19 cellular contexts compared by ENCODE assay signal in genomic region chr2:149579972-149580882, GRCh38. TPM values are rescaled to one million over a fixed set of nuclear protein-coding genes. Genes with fewer than 3 reads are reported as not detected.
DNase-seq lines count a peak whose midpoint lies in the region; ATAC-seq, FAIRE-seq and TF ChIP-seq lines count a peak whose summit lies in the region.
"Had no signal": no experiment of that assay in that cellular context is flagged by ENCODE, and none has a peak within 500 bp of the region (broad histone marks: within the 10 kb centered on the region; RNA-seq: fewer than 3 reads in every experiment).

No MANE protein-coding gene starts in this region.

- H3K27me3 ChIP-seq in HepG2 (ENCODE audit: control insufficient read depth in 1 of 2, insufficient read depth in 2 of 2, low read length in 2 of 2), result no peaks in the 10 kb centered on the region
- H3K27me3 ChIP-seq: colonic mucosa, neural progenitor cell, testis had no signal

- TF ChIP-seq RAD21 in HepG2 (CRISPR knock-in tag; IDR thresholded peaks at IDR 0.05), result no peak

- no peaks in the 10 kb centered on the region for H3K9me3 ChIP-seq in HepG2 (ENCODE audit: low read length)
- H3K9me3 ChIP-seq: colonic mucosa, testis had no signal

- TF ChIP-seq CTCF in HepG2 (CRISPR knock-in tag; IDR thresholded peaks at IDR 0.05), result no peak

- H3K27ac ChIP-seq in HepG2 (ENCODE audit: extremely low read length, insufficient read depth, low read length), result no peak overlapping the region
- H3K27ac ChIP-seq: colonic mucosa, neural progenitor cell, testis had no signal

- TF ChIP-seq EP300 in HepG2 (IDR thresholded peaks at IDR 0.05; ENCODE audit: low read depth in 2 of 2, low read length in 2 of 2) (no peak), HepG2 (CRISPR knock-in tag; IDR thresholded peaks at IDR 0.05; ENCODE audit: borderline replicate concordance) (no peak)

- WGBS in HepG2 (ENCODE audit: low lambda C conversion rate), result 92% methylated on average over 7 of the region's 7 CpGs

- H3K4me3 ChIP-seq in HepG2 (replicated peaks in 1 of 3; ENCODE audit: insufficient read depth in 1 of 3, low read depth in 2 of 3, low read length in 3 of 3), result no peak overlapping the region
- H3K4me3 ChIP-seq: colonic mucosa, neural progenitor cell, testis had no signal

- H3K36me3 ChIP-seq in HepG2 (replicated peaks in 1 of 2; ENCODE audit: control insufficient read depth in 1 of 2, insufficient read depth in 2 of 2, low read length in 2 of 2), result peaks cover 16 to 83% of the 10 kb centered on the region in 2 experiments
- H3K36me3 ChIP-seq: colonic mucosa had no signal

- peaks cover 82% of the 10 kb centered on the region for H3K36me3 Mint-ChIP-seq in effector memory CD8-positive, alpha-beta T cell (ENCODE audit: insufficient read depth)

- no TSS peak for BruUV-seq in HepG2 (replicated peaks; lab: Mats Ljungman, UMichigan)

- no peak for FAIRE-seq in HepG2 (lab: Jason Lieb, UNC)
- FAIRE-seq in GM12891 (lab: Jason Lieb, UNC), result no peak
- FAIRE-seq: kidney, TTC549 had no signal

- H3K27ac Mint-ChIP-seq in effector memory CD8-positive, alpha-beta T cell, result peak overlapping the region; percentile 56 to 67
- H3K27ac Mint-ChIP-seq: activated naive CD8-positive, alpha-beta T cell treated with anti-CD3 and anti-CD28 coated beads, Interleukin-2, amount 10 ng/mL, durations not matched to agents 7 days and 5 days; neural progenitor cell had no signal

- H3K4me2 ChIP-seq in HepG2 (ENCODE audit: low read depth, low read length), result no peak overlapping the region
- H3K4me2 ChIP-seq: neural progenitor cell had no signal

- H3K27me3 Mint-ChIP-seq in effector memory CD8-positive, alpha-beta T cell, result no peaks in the 10 kb centered on the region
- H3K27me3 Mint-ChIP-seq: activated naive CD8-positive, alpha-beta T cell treated with anti-CD3 and anti-CD28 coated beads, Interleukin-2, amount 10 ng/mL, durations not matched to agents 7 days and 5 days had no signal

- TF ChIP-seq POLR2A in HepG2 (IDR thresholded peaks at IDR 0.05; ENCODE audit: insufficient read depth in 1 of 2, low read depth in 2 of 2, low read length in 2 of 2) (no peak), GM12891 (IDR thresholded peaks at IDR 0.05; ENCODE audit: low read depth, low read length) (no peak)

- no peaks in the 10 kb centered on the region for H3K9me3 Mint-ChIP-seq in effector memory CD8-positive, alpha-beta T cell
- H3K9me3 Mint-ChIP-seq: activated naive CD8-positive, alpha-beta T cell treated with anti-CD3 and anti-CD28 coated beads, Interleukin-2, amount 10 ng/mL, durations not matched to agents 7 days and 5 days; neural progenitor cell had no signal

- in situ Hi-C loops in HepG2 (cut with HindIII; ENCODE audit: extremely low pct_ligation_motif_present, low pct_unique_long_range_greater_than_20kb), result no loop called here

- no peak overlapping the region for H3K9ac ChIP-seq in HepG2 (ENCODE audit: insufficient read depth, low read depth, low read length)
- H3K9ac ChIP-seq: neural progenitor cell had no signal

- POLR2A ChIA-PET in HepG2 (lab: Yijun Ruan, JAX), result no interaction called here

- H3K4me1 Mint-ChIP-seq in effector memory CD8-positive, alpha-beta T cell (ENCODE audit: low read depth in 2 of 2), result peaks cover 30 to 54% of the 10 kb centered on the region in 2 donors

- CTCF ChIA-PET in HepG2 (lab: Yijun Ruan, JAX; ENCODE audit: low intra/inter-chr PET ratio, low total read pairs), result no interaction called here

- peaks cover 36% of the 10 kb centered on the region for H3K4me1 ChIP-seq in HepG2 (ENCODE audit: insufficient read depth, low read length)

- ATAC-seq in Right ventricle myocardium inferior, result peak; percentile 54
- no peak for ATAC-seq in effector memory CD8-positive, alpha-beta T cell (replicated peaks)
- no peak for ATAC-seq in HepG2
- ATAC-seq in GM18868 (IDR thresholded peaks at IDR 0.05; ENCODE audit: unreplicated experiment), result no peak
- no peak for ATAC-seq in HG03196 (IDR thresholded peaks at IDR 0.05; ENCODE audit: unreplicated experiment)

- DNase-seq in Right ventricle myocardium inferior (ENCODE audit: missing footprints) (no peak), cardiac septum (ENCODE audit: low spot score) (no peak), HepG2 (ENCODE audit: low spot score) (no peak), GM12891 (ENCODE audit: insufficient read length, low spot score) (no peak), KG1 (lab: John Stamatoyannopoulos, UW) (no peak)
- no peak for DNase-seq in effector memory CD8-positive, alpha-beta T cell
- DNase-seq: ACHN; activated naive CD8-positive, alpha-beta T cell treated with anti-CD3 and anti-CD28 coated beads, Interleukin-2, amount 10 ng/mL, durations not matched to agents 7 days and 5 days; colonic mucosa; DMS 273 treated with DMSO at 0.1 percent for 48 hours; kidney; NCI-H1436 treated with DMSO at 0.1 percent for 48 hours; NCI-H69; SHP77; testis had no signal

- H2AFZ ChIP-seq in HepG2 (ENCODE audit: low read length), result no peak overlapping the region
- H2AFZ ChIP-seq: neural progenitor cell had no signal

- peak overlapping the region in 1 of 2 donors; percentile 32 for H3K4me3 Mint-ChIP-seq in effector memory CD8-positive, alpha-beta T cell
- H3K4me3 Mint-ChIP-seq: activated naive CD8-positive, alpha-beta T cell treated with anti-CD3 and anti-CD28 coated beads, Interleukin-2, amount 10 ng/mL, durations not matched to agents 7 days and 5 days; neural progenitor cell had no signal

- H3K79me2 ChIP-seq in HepG2 (ENCODE audit: insufficient read depth, low read length), result peaks cover 34% of the 10 kb centered on the region

- peaks cover 4% of the 10 kb centered on the region; the same call in 1 of the 2 replicates for H4K20me1 ChIP-seq in HepG2 (ENCODE audit: insufficient read depth, low read length)

- intact Hi-C loops in Right ventricle myocardium inferior (cut with DNase I), result no loop called here
- intact Hi-C loops in cardiac septum (cut with DNase I), result loop anchor here (10.0 kb wide), 1 partner anchor 935 kb away; the partner anchor contains the start of gene EPC2
- intact Hi-C loops in HepG2 (cut with micrococcal nuclease; ENCODE audit: unreplicated experiment), result loop anchor here (10.0 kb wide), 1 partner anchor 935 kb away; the partner anchor contains the start of gene EPC2

TF ChIP-seq in HepG2, 621 proteins besides CTCF, POLR2A, EP300 and RAD21 (continues in another document):
- TF ChIP-seq ZMYM4 (CRISPR knock-in tag; IDR thresholded peaks at IDR 0.05) (0 out of 2 replicates have a peak, but pooled peaks have one; percentile 26), ZNF569 (CRISPR knock-in tag; IDR thresholded peaks at IDR 0.05; ENCODE audit: borderline replicate concordance) (no peak)

TF ChIP-seq in GM12891, 5 proteins besides CTCF, POLR2A, EP300 and RAD21:
- TF ChIP-seq POU2F2 (IDR thresholded peaks at IDR 0.05; ENCODE audit: low read depth, low read length) (no peak), PAX5 (IDR thresholded peaks at IDR 0.05; ENCODE audit: insufficient read depth, low read length, severe bottlenecking) (no peak), TAF1 (IDR thresholded peaks at IDR 0.05; ENCODE audit: low read depth, low read length) (no peak), POLR2AphosphoS5 (IDR thresholded peaks at IDR 0.05; ENCODE audit: low read depth, low read length) (no peak), SPI1 (IDR thresholded peaks at IDR 0.05; ENCODE audit: low read depth, low read length) (no peak)

RNA-seq across cellular contexts. Expression of gene MMADHC, which starts 7.3 kb away (rescaled TPM):
- total RNA-seq in Right ventricle myocardium inferior (110 TPM), cardiac septum (117 TPM), HepG2 (2016; rRNA removed; fragmentation: Illumina TruSeq; extraction: Trizol) (210 and 304 TPM in 2 replicates)
- total RNA-seq in HepG2 (2016; cell fraction: cytosol; rRNA removed; fragmentation: Illumina TruSeq; extraction: Trizol; ENCODE audit: low read depth), result 60.5 and 63.1 TPM in 2 replicates
- 211 and 325 TPM in 2 replicates for total RNA-seq in HepG2 (2016; cell fraction: insoluble cytoplasmic fraction; rRNA removed; fragmentation: Illumina TruSeq; extraction: Trizol)
- total RNA-seq in HepG2 (2016; cell fraction: membrane; rRNA removed; fragmentation: Illumina TruSeq; extraction: Trizol), result 113 and 123 TPM in 2 replicates
- 92.8 and 108 TPM in 2 replicates for total RNA-seq in HepG2 (2016; cell fraction: nucleus; rRNA removed; fragmentation: Illumina TruSeq; extraction: Trizol)
- polyA plus RNA-seq in HepG2 (2011; rRNA removed), result 60.5 and 90.2 TPM in 2 replicates
- polyA plus RNA-seq in HepG2 (2011; cell fraction: cytosol; rRNA removed), result 45.8 and 60.2 TPM in 2 replicates
- polyA plus RNA-seq in HepG2 (2011; cell fraction: nucleus; rRNA removed), result 17.7 and 21.2 TPM in 2 replicates
- 129 and 162 TPM in 2 replicates for polyA plus RNA-seq in HepG2 (2012)
- 46.3 and 52.4 TPM in 2 replicates for polyA plus RNA-seq in HepG2 (2016; cell fraction: cytosol; fragmentation: Illumina TruSeq; extraction: Trizol; ENCODE audit: low read depth)
- 217 and 252 TPM in 2 replicates for polyA plus RNA-seq in HepG2 (2016; cell fraction: insoluble cytoplasmic fraction; fragmentation: Illumina TruSeq; extraction: Trizol; ENCODE audit: low read depth)
- polyA plus RNA-seq in HepG2 (2016; cell fraction: membrane; fragmentation: Illumina TruSeq; extraction: Trizol; ENCODE audit: low read depth), result 79.1 and 79.5 TPM in 2 replicates
- polyA plus RNA-seq in HepG2 (2016; cell fraction: nucleus; fragmentation: Illumina TruSeq; extraction: Trizol; ENCODE audit: insufficient read depth, low read depth), result 79.8 and 83.2 TPM in 2 replicates
- 56.9 and 58.5 TPM in 2 replicates for polyA minus RNA-seq in HepG2 (2011; rRNA and poly(A)+ RNA removed; ENCODE audit: low replicate concordance)
- polyA minus RNA-seq in HepG2 (2011; cell fraction: cytosol; rRNA and poly(A)+ RNA removed), result 65.8 and 69.6 TPM in 2 replicates
- 83.3 and 106 TPM in 2 replicates for polyA minus RNA-seq in HepG2 (2011; cell fraction: nucleus; rRNA and poly(A)+ RNA removed)
- polyA plus RNA-seq in GM12891 (2012; ENCODE audit: low read depth, missing spikeins), result 101 TPM
